1 cellular context compared by ENCODE assay signal in the genomic region with DNA sequence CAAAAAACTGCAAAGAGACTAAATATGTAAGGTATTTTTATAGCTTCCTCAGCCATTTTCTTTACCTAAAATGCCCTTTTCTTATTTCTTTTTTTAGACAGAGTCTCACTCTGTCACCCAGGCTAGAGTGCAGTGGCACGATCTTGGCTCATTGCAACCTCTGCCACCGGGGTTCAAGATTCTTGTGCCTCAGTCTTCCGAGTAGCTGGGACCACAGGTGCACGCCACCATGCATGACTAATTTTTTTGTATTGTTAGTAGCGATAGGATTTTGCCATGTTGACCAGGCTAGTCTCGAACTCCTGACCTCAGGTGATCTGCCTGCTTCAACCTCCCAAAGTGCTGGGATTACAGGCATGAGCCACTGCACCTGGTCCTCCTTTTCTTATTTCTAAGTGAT.
TF ChIP-seq lines count a peak whose summit lies in the region.

No MANE protein-coding gene starts in this region.

TF ChIP-seq in GM12878, 131 proteins besides CTCF, POLR2A, EP300 and RAD21:
- peak in 1 of 2 experiments; percentile 21; a peak in 1 of 4 replicates for TF ChIP-seq BHLHE40 (IDR thresholded peaks at IDR 0.05; ENCODE audit: borderline replicate concordance in 1 of 2, low read depth in 2 of 2, low read length in 1 of 2)
- TF ChIP-seq TCF3 (IDR thresholded peaks at IDR 0.05; ENCODE audit: borderline replicate concordance, insufficient read depth, low read depth, low read length) = 0 out of 2 replicates have a peak, but pooled peaks have one; percentile 37
- TF ChIP-seq TCF12 (IDR thresholded peaks at IDR 0.05; ENCODE audit: low read depth, low read length) = 0 out of 2 replicates have a peak, but pooled peaks have one; percentile 36
- peak; percentile 50; the same call in 1 of the 2 replicates for TF ChIP-seq PAX5 (IDR thresholded peaks at IDR 0.05; ENCODE audit: borderline replicate concordance, low read depth, low read length)
- peak in 1 of 2 experiments; percentile 53; a peak in 2 of 4 replicates for TF ChIP-seq ETV6 (conservative IDR thresholded peaks at IDR 0.05 in 1 of 2, IDR thresholded peaks at IDR 0.05 in 1 of 2; ENCODE audit: borderline replicate concordance in 1 of 2, low read depth in 1 of 2)
